ENCODE assay signal across 1 cellular context in the genomic region with DNA sequence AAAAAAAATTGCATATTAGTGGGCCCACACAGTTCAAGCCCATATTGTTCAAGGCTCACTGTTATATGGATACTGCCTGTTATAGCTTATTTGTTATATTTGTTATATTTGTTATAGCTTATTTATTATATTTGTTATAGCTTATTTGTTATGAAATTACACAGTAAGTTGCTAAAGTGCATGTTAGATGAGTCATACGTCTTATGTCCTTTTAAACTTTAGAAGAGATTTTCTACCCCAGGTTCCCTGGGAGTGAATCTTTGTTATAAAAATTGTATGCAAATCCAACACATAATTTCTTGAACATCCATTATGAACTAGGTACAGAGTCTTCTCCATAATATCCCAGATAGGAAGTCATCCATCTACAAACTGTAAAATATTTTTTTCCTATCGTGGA.
TF ChIP-seq lines count a peak whose summit lies in the region.

No MANE protein-coding gene starts in this region.

TF ChIP-seq in HepG2, 621 proteins besides CTCF, POLR2A, EP300 and RAD21:
- no peak for TF ChIP-seq ZNF670 (CRISPR knock-in tag; IDR thresholded peaks at IDR 0.05; ENCODE audit: borderline replicate concordance)
- no peak for TF ChIP-seq REL (CRISPR knock-in tag; conservative IDR thresholded peaks at IDR 0.05)
- TF ChIP-seq REPIN1 (CRISPR knock-in tag; IDR thresholded peaks at IDR 0.05; ENCODE audit: borderline replicate concordance, low read depth) = no peak
- TF ChIP-seq HOMEZ (CRISPR knock-in tag; IDR thresholded peaks at IDR 0.05; ENCODE audit: low read depth) = no peak
- TF ChIP-seq ZNF34 (CRISPR knock-in tag; IDR thresholded peaks at IDR 0.05; ENCODE audit: borderline replicate concordance) = no peak
- TF ChIP-seq FOXK2 (IDR thresholded peaks at IDR 0.05) = no peak
- TF ChIP-seq SALL2 (CRISPR knock-in tag; IDR thresholded peaks at IDR 0.05) = no peak
- no peak for TF ChIP-seq ZNF382 (CRISPR knock-in tag; IDR thresholded peaks at IDR 0.05; ENCODE audit: borderline replicate concordance)
- no peak for TF ChIP-seq PRPF4 (IDR thresholded peaks at IDR 0.05; ENCODE audit: low read depth, low read length, poor library complexity, severe bottlenecking)
- no peak for TF ChIP-seq ZNF101 (CRISPR knock-in tag; IDR thresholded peaks at IDR 0.05; ENCODE audit: borderline replicate concordance, low read depth)
- TF ChIP-seq TBL1XR1 (IDR thresholded peaks at IDR 0.05; ENCODE audit: borderline replicate concordance, low read length, partially characterized antibody) = no peak
- no peak for TF ChIP-seq ZNF510 (CRISPR knock-in tag; IDR thresholded peaks at IDR 0.05; ENCODE audit: low read depth)
- TF ChIP-seq GABPA (IDR thresholded peaks at IDR 0.05; ENCODE audit: low read depth, low read length) = no peak
- TF ChIP-seq GABPA (CRISPR knock-in tag; IDR thresholded peaks at IDR 0.05; ENCODE audit: low read depth) = no peak
- no peak for TF ChIP-seq ZNF3 (CRISPR knock-in tag; IDR thresholded peaks at IDR 0.05)
